In genomic region chr1:38053416-38054091, GRCh38 we compare ENCODE assay signal across 1 cellular context.
TF ChIP-seq lines count a peak whose summit lies in the region.

No MANE protein-coding gene starts in this region.

TF ChIP-seq in H1, 55 proteins besides CTCF, POLR2A, EP300 and RAD21:
- TF ChIP-seq RBBP5 (IDR thresholded peaks at IDR 0.05; ENCODE audit: borderline replicate concordance, low read depth, low read length) (no peak), MAX (IDR thresholded peaks at IDR 0.05) (no peak), SRF (IDR thresholded peaks at IDR 0.05; ENCODE audit: low read depth, low read length) (no peak), GTF2F1 (IDR thresholded peaks at IDR 0.05; ENCODE audit: borderline replicate concordance, low read depth, low read length) (no peak), RNF2 (IDR thresholded peaks at IDR 0.05; ENCODE audit: borderline replicate concordance, low read depth, low read length, missing control alignments, poor library complexity, severe bottlenecking) (no peak), TAF7 (optimal IDR thresholded peaks at IDR 0.05; ENCODE audit: borderline replicate concordance, low read depth, low read length) (no peak), RFX5 (IDR thresholded peaks at IDR 0.05; ENCODE audit: borderline replicate concordance, low read depth, low read length) (no peak), MAFK (IDR thresholded peaks at IDR 0.05; ENCODE audit: low read depth, low read length) (no peak), PHF8 (conservative IDR thresholded peaks at IDR 0.05; ENCODE audit: low read depth, low read length) (no peak), CHD1 (IDR thresholded peaks at IDR 0.05; ENCODE audit: low read depth, low read length) (no peak)
